ENCODE assay signal across 10 cellular contexts in the genomic region with DNA sequence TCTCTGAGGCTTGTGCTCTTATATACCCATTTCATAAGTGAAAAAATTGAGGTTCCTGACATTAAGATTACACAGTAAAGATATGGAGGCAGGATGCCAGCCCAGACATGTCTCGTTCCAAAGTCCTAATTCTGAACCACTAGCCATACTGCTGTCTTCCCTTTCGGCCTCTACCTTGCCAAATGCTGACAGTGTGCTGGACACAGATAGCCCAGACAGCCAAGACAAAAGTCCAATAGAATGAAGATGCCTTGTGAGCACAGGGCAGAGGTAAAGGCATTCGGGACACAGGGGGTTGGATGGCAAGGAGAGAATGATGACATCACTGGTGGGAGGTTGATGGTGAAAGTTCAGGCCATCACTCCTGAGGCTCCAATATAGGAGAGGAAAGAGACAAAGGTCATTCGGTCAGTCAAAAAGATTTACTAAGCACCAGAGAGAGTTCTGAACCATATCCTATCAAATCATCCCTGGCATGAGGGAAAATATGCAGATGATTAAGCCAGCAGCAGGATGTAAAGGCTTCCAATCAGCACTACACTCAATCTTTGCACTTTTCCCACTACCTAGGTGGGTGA.
DNase-seq lines count a peak whose midpoint lies in the region; ATAC-seq and TF ChIP-seq lines count a peak whose summit lies in the region.
"Had no signal": no experiment of that assay in that cellular context is flagged by ENCODE, and none has a peak within 500 bp of the region (broad histone marks: within the 10 kb centered on the region; RNA-seq: fewer than 3 reads in every experiment).

No MANE protein-coding gene starts in this region.

- TF ChIP-seq CTCF in WTC11 (IDR thresholded peaks at IDR 0.05) (no peak), sigmoid colon (IDR thresholded peaks at IDR 0.05) (no peak)

- H3K36me3 ChIP-seq in sigmoid colon = peaks cover 0 to 3% (median 0%) of the 10 kb centered on the region in 4 donors

- ATAC-seq in WTC11 (no peak), left ventricle myocardium superior (peak; percentile 23), HG03159 (IDR thresholded peaks at IDR 0.05; ENCODE audit: unreplicated experiment) (no peak), HG02588 (IDR thresholded peaks at IDR 0.05; ENCODE audit: unreplicated experiment) (no peak)

- H3K27ac Mint-ChIP-seq in WTC11 = no peak overlapping the region

- POLR2A ChIA-PET in WTC11 (lab: Charles Lee) = no interaction called here

- peaks cover 35% of the 10 kb centered on the region for H3K4me1 Mint-ChIP-seq in WTC11

- H3K27ac ChIP-seq in sigmoid colon = peak overlapping the region in 3 of 4 donors; percentile 27 to 47 (median 41)

- TF ChIP-seq EP300 in sigmoid colon (IDR thresholded peaks at IDR 0.05) = no peak

- 37 to 82% methylated on average over 4 of the region's 4 CpGs for WGBS in sigmoid colon, 2 donors

- no peaks in the 10 kb centered on the region for H3K9me3 Mint-ChIP-seq in WTC11

- DNase-seq in EL (peak; percentile 64), WTC11 (ENCODE audit: low spot score) (no peak), left ventricle myocardium superior (no peak), sigmoid colon (no peak), nucleus accumbens (lab: John Stamatoyannopoulos, UW) (no peak), SIG-M5 (lab: John Stamatoyannopoulos, UW) (no peak)
- DNase-seq: central memory CD4-positive, alpha-beta T cell; NCI-H524 had no signal

- no peaks in the 10 kb centered on the region for H3K27me3 Mint-ChIP-seq in WTC11 (ENCODE audit: low read depth)

- CTCF ChIA-PET in WTC11 (lab: Charles Lee) = no interaction called here

- H3K36me3 Mint-ChIP-seq in WTC11 = no peaks in the 10 kb centered on the region

- no peak overlapping the region for H3K4me3 Mint-ChIP-seq in WTC11

- H3K27me3 ChIP-seq in sigmoid colon = no peaks in the 10 kb centered on the region

- no peak for TF ChIP-seq POLR2A in sigmoid colon (IDR thresholded peaks at IDR 0.05)

- H3K4me3 ChIP-seq in sigmoid colon = no peak overlapping the region

- intact Hi-C loops in left ventricle myocardium superior (cut with micrococcal nuclease) (no loop called here), sigmoid colon (cut with DNase I) (no loop called here)

- peaks cover 0 to 33% (median 19%) of the 10 kb centered on the region in 4 donors for H3K4me1 ChIP-seq in sigmoid colon

- H3K9me3 ChIP-seq in sigmoid colon = no peaks in the 10 kb centered on the region

TF ChIP-seq in WTC11, 78 proteins besides CTCF, POLR2A, EP300 and RAD21:
- TF ChIP-seq FOXP1 (CRISPR knock-in tag; IDR thresholded peaks at IDR 0.05; ENCODE audit: borderline replicate concordance) = no peak
- TF ChIP-seq GABPB1 (CRISPR knock-in tag; IDR thresholded peaks at IDR 0.05) = peak; percentile 58
